Comparison of ENCODE assay signal across 13 cellular contexts in the genomic region with DNA sequence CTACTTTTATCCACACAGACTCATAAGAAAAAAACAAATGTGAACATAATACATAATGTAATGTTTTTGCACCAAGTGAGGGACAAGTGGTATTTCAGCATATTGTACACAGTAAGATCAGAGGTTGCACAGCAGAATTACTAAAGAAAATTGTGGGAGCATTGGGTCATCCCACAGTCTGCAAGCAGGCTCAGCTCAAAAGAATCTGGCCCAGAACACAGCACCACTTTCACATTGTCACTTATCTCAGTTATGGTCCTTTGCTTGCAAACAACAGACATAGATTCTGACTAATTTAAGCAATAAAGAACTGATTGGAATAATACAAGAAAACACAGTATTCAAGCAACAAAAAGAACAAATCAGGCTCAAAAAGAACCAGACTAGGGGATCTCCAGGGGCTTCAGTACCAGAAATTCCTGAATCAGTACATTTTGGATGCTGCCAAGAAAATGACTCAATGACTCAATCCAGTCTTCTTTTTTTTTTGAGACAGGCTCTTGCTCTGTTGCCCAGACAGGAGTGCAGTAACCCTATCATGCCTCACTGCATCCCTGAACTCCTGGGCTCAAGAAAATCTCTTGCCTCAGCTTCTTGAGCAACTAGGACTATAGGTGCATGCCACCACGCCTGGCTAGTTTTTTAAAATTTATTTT. TPM values are rescaled to one million over a fixed set of nuclear protein-coding genes. Genes with fewer than 3 reads are reported as not detected.
DNase-seq lines count a peak whose midpoint lies in the region; ATAC-seq and TF ChIP-seq lines count a peak whose summit lies in the region.
"Had no signal": no experiment of that assay in that cellular context is flagged by ENCODE, and none has a peak within 500 bp of the region (broad histone marks: within the 10 kb centered on the region; RNA-seq: fewer than 3 reads in every experiment).

No MANE protein-coding gene starts in this region.

- H3K36me3 ChIP-seq in lung (ENCODE audit: control insufficient read depth in 2 of 2, insufficient read depth in 2 of 2, low read length in 2 of 2) (no peaks in the 10 kb centered on the region), ovary (no peaks in the 10 kb centered on the region), sigmoid colon (no peaks in the 10 kb centered on the region)

- peaks cover 0 to 2% of the 10 kb centered on the region in 2 donors for H3K4me1 ChIP-seq in lung (ENCODE audit: control insufficient read depth in 2 of 2, insufficient read depth in 2 of 2, low read length in 2 of 2)
- no peaks in the 10 kb centered on the region for H3K4me1 ChIP-seq in ovary (ENCODE audit: insufficient read depth)
- no peaks in the 10 kb centered on the region for H3K4me1 ChIP-seq in sigmoid colon

- H3K27ac ChIP-seq in lung (ENCODE audit: low read depth in 1 of 2, low read length in 1 of 2) (no peak overlapping the region), ovary (no peak overlapping the region), sigmoid colon (no peak overlapping the region)

- ATAC-seq in HG02884 (IDR thresholded peaks at IDR 0.05; ENCODE audit: unreplicated experiment) (peak; percentile 35), lung (ENCODE audit: insufficient read depth, low FRiP score) (peak; percentile 2), left colon (no peak)
- ATAC-seq: activated CD8-positive, alpha-beta T cell treated with anti-CD3 and anti-CD28 coated beads, Interleukin-2, amount 10 ng/mL, durations not matched to agents 7 days and 5 days; body of pancreas had no signal

- H3K27me3 ChIP-seq in lung (ENCODE audit: control insufficient read depth, insufficient read depth), result no peaks in the 10 kb centered on the region
- no peaks in the 10 kb centered on the region for H3K27me3 ChIP-seq in ovary
- H3K27me3 ChIP-seq in sigmoid colon, result no peaks in the 10 kb centered on the region
- H3K27me3 ChIP-seq: body of pancreas had no signal

- intact Hi-C loops in ovary (cut with DNase I), result no loop called here
- intact Hi-C loops in sigmoid colon (cut with DNase I), result no loop called here
- intact Hi-C loops in left colon (cut with DNase I, micrococcal nuclease), result no loop called here

- H3K9me3 ChIP-seq in lung (ENCODE audit: control insufficient read depth in 2 of 2, insufficient read depth in 1 of 2, low read length in 1 of 2), result peaks cover 2 to 6% of the 10 kb centered on the region in 2 donors
- H3K9me3 ChIP-seq in ovary, result no peaks in the 10 kb centered on the region
- peaks cover 0 to 7% (median 2%) of the 10 kb centered on the region in 4 donors for H3K9me3 ChIP-seq in sigmoid colon
- H3K9me3 ChIP-seq: body of pancreas had no signal

- no peak for TF ChIP-seq POLR2A in ovary (IDR thresholded peaks at IDR 0.05)
- TF ChIP-seq POLR2A in sigmoid colon (IDR thresholded peaks at IDR 0.05), result no peak

- DNase-seq in AG08395 (ENCODE audit: low spot score) (peak; percentile 62), cardiac fibroblast (ENCODE audit: low read depth in 2 of 2) (peak; percentile 75 to 94), lung (ENCODE audit: low spot score) (no peak), ovary (no peak), sigmoid colon (no peak), left colon (no peak)
- no peak for DNase-seq in activated CD4-positive, alpha-beta T cell treated with anti-CD3 and anti-CD28 coated beads for 48 hours
- DNase-seq: activated CD8-positive, alpha-beta T cell treated with anti-CD3 and anti-CD28 coated beads, Interleukin-2, amount 10 ng/mL, durations not matched to agents 7 days and 5 days; body of pancreas; CD4-positive, alpha-beta T cell; NCI-H1105; stimulated activated CD8-positive, alpha-beta memory T cell treated with anti-CD3 and anti-CD28 coated beads, Interleukin-4, amount 100 ng/mL, for 48 hours had no signal

- WGBS in lung, 2 donors, result 81 to 94% methylated on average over 1 of the region's 1 CpG
- WGBS in ovary, 3 donors, result 81 to 91% (median 88%) methylated on average over 1 of the region's 1 CpG
- 84 to 89% methylated on average over 1 of the region's 1 CpG for WGBS in sigmoid colon, 2 donors

- TF ChIP-seq EP300 in ovary (IDR thresholded peaks at IDR 0.05) (no peak), sigmoid colon (IDR thresholded peaks at IDR 0.05) (no peak)

- H3K4me3 ChIP-seq in cardiac fibroblast (replicated peaks in 1 of 2; ENCODE audit: low read depth in 2 of 2, low read length in 2 of 2) (no peak overlapping the region), lung (no peak overlapping the region), ovary (no peak overlapping the region), sigmoid colon (no peak overlapping the region)
- H3K4me3 ChIP-seq: body of pancreas had no signal

- no peak for TF ChIP-seq CTCF in cardiac fibroblast (IDR thresholded peaks at IDR 0.05; ENCODE audit: low read depth, low read length)
- TF ChIP-seq CTCF in lung (IDR thresholded peaks at IDR 0.05; ENCODE audit: control extremely low read depth, extremely low read depth), result no peak
- no peak for TF ChIP-seq CTCF in ovary (IDR thresholded peaks at IDR 0.05)
- TF ChIP-seq CTCF in sigmoid colon (IDR thresholded peaks at IDR 0.05), result no peak

RNA-seq across cellular contexts. Expression of gene EEA1, which starts 42.9 kb away (rescaled TPM):
- 10 to 100 TPM; 27.9 to 37.0 TPM for total RNA-seq in lung
- 1 to 10 TPM; 3.7 TPM for polyA plus RNA-seq in lung
- 10 to 100 TPM; 11.9 to 41.1 (median 33.3) TPM for total RNA-seq in ovary
- 10 to 100 TPM in 1 of 2 donors, 1 to 10 TPM in 1; 5.0 to 10.8 TPM for polyA plus RNA-seq in ovary
- total RNA-seq in sigmoid colon, result 10 to 100 TPM; 17.9 to 40.2 (median 23.3) TPM
- 1 to 10 TPM; 3.0 to 4.9 (median 4.4) TPM for polyA plus RNA-seq in sigmoid colon
- total RNA-seq in left colon, result 10 to 100 TPM; 32.4 to 33.4 TPM

Comparison
In these comparisons a context has a peak if more than half of its experiments do, and no peak if none do; other contexts are left out.
1. DNase-seq: peak in AG08395 (single experiment) and cardiac fibroblast (2 of 2); none in lung (single experiment), ovary (0 of 5), activated CD4-positive, alpha-beta T cell treated with anti-CD3 and anti-CD28 coated beads for 48 hours (single experiment), sigmoid colon (single experiment) and left colon (0 of 2).